In the genomic region with DNA sequence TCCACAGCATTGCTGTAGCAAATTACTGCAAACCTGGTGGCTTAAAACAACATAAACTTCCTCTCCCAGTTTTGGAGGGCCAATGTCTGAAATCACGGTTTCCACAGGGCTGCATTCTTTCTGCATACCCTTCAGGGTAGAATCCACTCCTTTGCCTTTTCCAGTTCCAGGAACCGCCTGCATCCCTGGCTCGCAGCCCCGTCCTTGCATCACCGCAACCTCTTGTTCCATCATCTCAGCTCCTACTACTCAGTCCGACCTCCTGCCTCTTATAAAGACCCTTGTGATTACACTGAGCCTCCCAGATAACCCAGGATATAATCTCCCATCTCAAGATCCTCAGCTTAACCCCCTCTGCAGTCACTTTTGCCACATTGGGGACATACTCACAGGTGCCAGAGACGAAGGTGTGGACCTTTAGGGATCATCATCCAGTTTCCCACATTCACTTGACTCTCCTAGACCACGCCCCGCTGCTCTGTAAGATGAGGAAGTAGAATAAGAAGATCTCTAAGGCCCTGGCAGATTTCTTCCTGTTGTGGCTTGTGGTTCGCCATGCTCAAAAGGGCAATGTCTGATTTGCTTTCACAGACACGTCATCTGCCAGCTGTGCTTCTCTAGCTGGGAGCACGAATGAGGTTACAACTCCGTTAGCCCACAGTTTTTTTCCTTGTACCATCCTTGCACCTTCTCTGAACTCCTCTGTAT, we compare ENCODE assay signal across 10 cellular contexts.
A peak's percentile ranks its signal among the peaks of the same experiment; 100 is the strongest.
DNase-seq lines count a peak whose midpoint lies in the region; ATAC-seq lines count a peak whose summit lies in the region.
"Had no signal": no experiment of that assay in that cellular context is flagged by ENCODE, and none has a peak within 500 bp of the region (broad histone marks: within the 10 kb centered on the region; RNA-seq: fewer than 3 reads in every experiment).

No MANE protein-coding gene starts in this region.

- no peak overlapping the region for H3K27ac ChIP-seq in naive thymus-derived CD4-positive, alpha-beta T cell (ENCODE audit: low read depth, low read length)
- H3K27ac ChIP-seq: tibial nerve had no signal

- peaks cover 0 to 10% (median 4%) of the 10 kb centered on the region in 5 donors for H3K27me3 Mint-ChIP-seq in naive thymus-derived CD4-positive, alpha-beta T cell

- CTCF ChIA-PET in naive thymus-derived CD4-positive, alpha-beta T cell (lab: Charles Lee): no interaction called here

- ATAC-seq in naive thymus-derived CD4-positive, alpha-beta T cell: peak; percentile 72
- no peak for ATAC-seq in GM21528 (IDR thresholded peaks at IDR 0.05; ENCODE audit: low FRiP score, unreplicated experiment)
- ATAC-seq: A549 had no signal

- H3K9me3 Mint-ChIP-seq in naive thymus-derived CD4-positive, alpha-beta T cell: peaks cover 0 to 10% (median 2%) of the 10 kb centered on the region in 11 donors

- no peak overlapping the region for H3K4me3 ChIP-seq in naive thymus-derived CD4-positive, alpha-beta T cell (ENCODE audit: low read length)
- H3K4me3 ChIP-seq: A549, tibial nerve had no signal

- H3K27me3 ChIP-seq in naive thymus-derived CD4-positive, alpha-beta T cell (ENCODE audit: control insufficient read depth in 2 of 2, insufficient read depth in 2 of 2, low read length in 2 of 2): no peaks in the 10 kb centered on the region
- H3K27me3 ChIP-seq: tibial nerve had no signal

- H3K4me1 ChIP-seq in naive thymus-derived CD4-positive, alpha-beta T cell (ENCODE audit: control insufficient read depth in 2 of 2, insufficient read depth in 2 of 2, low read length in 2 of 2): peaks cover 11 to 14% of the 10 kb centered on the region in 2 donors
- H3K4me1 ChIP-seq: tibial nerve had no signal

- no peaks in the 10 kb centered on the region for H3K9me3 ChIP-seq in naive thymus-derived CD4-positive, alpha-beta T cell (ENCODE audit: control insufficient read depth in 2 of 3, low read length in 3 of 3)
- H3K9me3 ChIP-seq: A549, tibial nerve had no signal

- POLR2A ChIA-PET in naive thymus-derived CD4-positive, alpha-beta T cell (lab: Charles Lee): no interaction called here

- peaks cover 0 to 6% (median 0%) of the 10 kb centered on the region in 5 donors for H3K36me3 Mint-ChIP-seq in naive thymus-derived CD4-positive, alpha-beta T cell

- peak overlapping the region in 9 of 10 donors; percentile 4 to 66 (median 57) for H3K4me3 Mint-ChIP-seq in naive thymus-derived CD4-positive, alpha-beta T cell

- H3K27ac Mint-ChIP-seq in naive thymus-derived CD4-positive, alpha-beta T cell: peak overlapping the region in 4 of 9 donors; percentile 17 to 37 (median 21)

- H3K4me1 Mint-ChIP-seq in naive thymus-derived CD4-positive, alpha-beta T cell: peaks cover 10 to 18% (median 13%) of the 10 kb centered on the region in 7 donors

- peak; percentile 47 for DNase-seq in NK-92 treated with Interleukin-12 subunit alpha and Interleukin-12 subunit beta, amount 100 ng/mL, for 24 hours (lab: John Stamatoyannopoulos, UW)
- DNase-seq in NK-92 (lab: John Stamatoyannopoulos, UW; ENCODE audit: unreplicated experiment) (no peak), LHCN-M2 (ENCODE audit: low read depth) (peak; percentile 75), activated T-cell treated with anti-CD3 and anti-CD28 coated beads for 4 hours (peak; percentile 12), SW 1271 (lab: John Stamatoyannopoulos, UW) (no peak), GM03348 (ENCODE audit: low spot score) (no peak)
- DNase-seq in naive thymus-derived CD4-positive, alpha-beta T cell: peak in 8 of 9 donors; percentile 1 to 65 (median 36)

- no peaks in the 10 kb centered on the region for H3K36me3 ChIP-seq in naive thymus-derived CD4-positive, alpha-beta T cell (ENCODE audit: control insufficient read depth in 2 of 3, insufficient read depth in 3 of 3, low read length in 3 of 3)
- H3K36me3 ChIP-seq: tibial nerve had no signal

- intact Hi-C loops in naive thymus-derived CD4-positive, alpha-beta T cell (cut with micrococcal nuclease): no loop called here

Comparison
In these comparisons a context has a peak if more than half of its experiments do, and no peak if none do; other contexts are left out.
1. DNase-seq: peak in NK-92 treated with Interleukin-12 subunit alpha and Interleukin-12 subunit beta, amount 100 ng/mL, for 24 hours (single experiment), LHCN-M2 (single experiment), activated T-cell treated with anti-CD3 and anti-CD28 coated beads for 4 hours (single experiment) and naive thymus-derived CD4-positive, alpha-beta T cell (8 of 9); none in NK-92 (single experiment), SW 1271 (0 of 2) and GM03348 (single experiment).